In genomic region chr12:31481415-31481814, GRCh38 we compare ENCODE assay signal across 19 cellular contexts.
DNase-seq lines count a peak whose midpoint lies in the region; ATAC-seq and TF ChIP-seq lines count a peak whose summit lies in the region.
"Had no signal": no experiment of that assay in that cellular context is flagged by ENCODE, and none has a peak within 500 bp of the region (broad histone marks: within the 10 kb centered on the region; RNA-seq: fewer than 3 reads in every experiment).

No MANE protein-coding gene starts in this region.

- BruUV-seq in Calu3 (replicated peaks; lab: Mats Ljungman, UMichigan): no TSS peak

- H3K9me3 ChIP-seq in HEK293 (ENCODE audit: control insufficient read depth, insufficient read depth, low read depth, low read length) (no peaks in the 10 kb centered on the region), endodermal cell (ENCODE audit: control insufficient read depth, low read length) (no peaks in the 10 kb centered on the region)
- H3K9me3 ChIP-seq: HAP-1 had no signal

- H3K27me3 ChIP-seq in GM06990 (replicated peaks; ENCODE audit: control insufficient read depth, insufficient read depth, low read length) (no peaks in the 10 kb centered on the region), endodermal cell (ENCODE audit: control insufficient read depth, insufficient read depth, low read length, poor library complexity, severe bottlenecking) (no peaks in the 10 kb centered on the region)

- H3K4me3 Mint-ChIP-seq in endodermal cell: no peak overlapping the region
- H3K4me3 Mint-ChIP-seq in progenitor cell of endocrine pancreas (ENCODE audit: low read depth): no peak overlapping the region
- H3K4me3 Mint-ChIP-seq in Calu3 (ENCODE audit: low read depth, unreplicated experiment): no peak overlapping the region
- H3K4me3 Mint-ChIP-seq: CD4-positive, alpha-beta T cell; HFFc6 had no signal

- TF ChIP-seq CTCF in GM06990 (IDR thresholded peaks at IDR 0.05; ENCODE audit: insufficient read depth, low read length, poor library complexity, severe bottlenecking) (peak; percentile 4), HEK293 (tag by site-specific recombination; IDR thresholded peaks at IDR 0.05) (no peak), endodermal cell (conservative IDR thresholded peaks at IDR 0.05) (no peak), progenitor cell of endocrine pancreas (IDR thresholded peaks at IDR 0.05; ENCODE audit: unreplicated experiment) (no peak), Calu3 (IDR thresholded peaks at IDR 0.05; ENCODE audit: unreplicated experiment) (no peak)

- POLR2A ChIA-PET in HEK293 (lab: Yijun Ruan, JAX): no interaction called here

- no peaks in the 10 kb centered on the region for H3K27me3 Mint-ChIP-seq in endodermal cell (ENCODE audit: insufficient read depth)
- H3K27me3 Mint-ChIP-seq in progenitor cell of endocrine pancreas: no peaks in the 10 kb centered on the region
- no peaks in the 10 kb centered on the region for H3K27me3 Mint-ChIP-seq in Calu3 (ENCODE audit: unreplicated experiment)

- H3K9ac ChIP-seq in endodermal cell (ENCODE audit: extremely low read depth, low read length, poor library complexity, severe bottlenecking): no peak overlapping the region

- intact Hi-C loops in Calu3 (cut with micrococcal nuclease; ENCODE audit: unreplicated experiment): no loop called here

- H3K27ac Mint-ChIP-seq in endodermal cell (peak overlapping the region; percentile 30), progenitor cell of endocrine pancreas (peak overlapping the region; percentile 12), Calu3 (ENCODE audit: unreplicated experiment) (no peak overlapping the region)
- H3K27ac Mint-ChIP-seq: CD4-positive, alpha-beta T cell; HFFc6 had no signal

- H3K36me3 Mint-ChIP-seq in endodermal cell (ENCODE audit: low read depth) (peaks cover 11% of the 10 kb centered on the region), progenitor cell of endocrine pancreas (ENCODE audit: insufficient read depth) (peaks cover 9% of the 10 kb centered on the region), Calu3 (ENCODE audit: insufficient read depth, unreplicated experiment) (no peaks in the 10 kb centered on the region)

- CTCF ChIA-PET in HEK293 (lab: Yijun Ruan, JAX) (interaction anchor here (0.6 to 1.2 kb wide), 2 partner anchors 9 to 217 kb away, joined by 3 read pairs; no protein-coding TSS in a partner anchor), Calu3 (lab: Charles Lee) (no interaction called here)

- H3K4me1 Mint-ChIP-seq in endodermal cell (peaks cover 25% of the 10 kb centered on the region), progenitor cell of endocrine pancreas (ENCODE audit: low read depth) (peaks cover 3% of the 10 kb centered on the region), Calu3 (ENCODE audit: low read depth, unreplicated experiment) (peaks cover 13% of the 10 kb centered on the region)

- no peaks in the 10 kb centered on the region; the same call in none of the 2 replicates for H3K36me3 ChIP-seq in GM06990 (ENCODE audit: control insufficient read depth, insufficient read depth, low read length)
- H3K36me3 ChIP-seq in HEK293 (ENCODE audit: control insufficient read depth in 2 of 2, insufficient read depth in 1 of 2, low read length in 2 of 2): peaks cover 0 to 4% of the 10 kb centered on the region in 2 experiments; a peak in 1 of 3 replicates
- no peaks in the 10 kb centered on the region for H3K36me3 ChIP-seq in endodermal cell (ENCODE audit: control insufficient read depth, insufficient read depth, low read length)
- H3K36me3 ChIP-seq: HAP-1 had no signal

- H3K4me3 ChIP-seq in GM06990 (replicated peaks; ENCODE audit: low read depth, low read length) (no peak overlapping the region), HEK293 (ENCODE audit: low read depth, low read length) (no peak overlapping the region), endodermal cell (ENCODE audit: low read length) (no peak overlapping the region)
- H3K4me3 ChIP-seq: HAP-1, K562 had no signal

- DNase-seq in GM06990 (ENCODE audit: extremely low read depth, insufficient read length) (no peak), endodermal cell (no peak), progenitor cell of endocrine pancreas (ENCODE audit: low spot score, unreplicated experiment) (no peak), Calu3 (no peak), NCI-H1048 (lab: John Stamatoyannopoulos, UW) (no peak)
- DNase-seq: ACHN; C1 segment of cervical spinal cord; CD4-positive, alpha-beta T cell; DMS153; DMS79 treated with DMSO at 0.1 percent for 48 hours; EL; GOT3; HFFc6 had no signal

- WGBS in endodermal cell (ENCODE audit: insufficient coverage in 1 of 2, insufficient read length in 1 of 2), 2 experiments: 52 to 76% methylated on average over 2 to 3 of the region's 3 CpGs

- H3K9me3 Mint-ChIP-seq in endodermal cell (no peaks in the 10 kb centered on the region), progenitor cell of endocrine pancreas (ENCODE audit: low read depth) (no peaks in the 10 kb centered on the region), Calu3 (ENCODE audit: low read depth, unreplicated experiment) (peaks cover 2% of the 10 kb centered on the region)
- H3K9me3 Mint-ChIP-seq: CD4-positive, alpha-beta T cell; HFFc6 had no signal

- no peaks in the 10 kb centered on the region; the same call in 1 of the 2 replicates for H3K4me1 ChIP-seq in HEK293 (ENCODE audit: control insufficient read depth, insufficient read depth, low read length)
- H3K4me1 ChIP-seq in endodermal cell (ENCODE audit: control insufficient read depth, insufficient read depth, low read length): peaks cover 3% of the 10 kb centered on the region
- H3K4me1 ChIP-seq: HAP-1 had no signal

- H3K27ac ChIP-seq in HEK293 (ENCODE audit: extremely low read depth, low read depth, low read length) (no peak overlapping the region), endodermal cell (ENCODE audit: low read depth, low read length) (no peak overlapping the region)
- H3K27ac ChIP-seq: HL-60 had no signal

- ATAC-seq in GM18511 (IDR thresholded peaks at IDR 0.05; ENCODE audit: unreplicated experiment) (no peak), GM21723 (IDR thresholded peaks at IDR 0.05; ENCODE audit: unreplicated experiment) (no peak)
- ATAC-seq: K562 had no signal

TF ChIP-seq in HEK293, 187 proteins besides CTCF, POLR2A, EP300 and RAD21:
- TF ChIP-seq ZNF555 (tag by site-specific recombination; conservative IDR thresholded peaks at IDR 0.05) (no peak), WT1 (tag by site-specific recombination; IDR thresholded peaks at IDR 0.05) (no peak), PRDM4 (tag by site-specific recombination; IDR thresholded peaks at IDR 0.05) (no peak), ZNF837 (tag by site-specific recombination; IDR thresholded peaks at IDR 0.05) (no peak), ZNF449 (tag by site-specific recombination; IDR thresholded peaks at IDR 0.05) (peak; percentile 58), ZNF133 (tag by site-specific recombination; IDR thresholded peaks at IDR 0.05) (no peak), EGR2 (tag by site-specific recombination; IDR thresholded peaks at IDR 0.05; ENCODE audit: low read depth) (peak; percentile 37; the same call in 1 of the 2 replicates), ZNF239 (tag by site-specific recombination; IDR thresholded peaks at IDR 0.05) (no peak), ZFHX2 (tag by site-specific recombination; conservative IDR thresholded peaks at IDR 0.05) (peak; percentile 47; the same call in 1 of the 2 replicates)
